11 cellular contexts compared by ENCODE assay signal in the genomic region with DNA sequence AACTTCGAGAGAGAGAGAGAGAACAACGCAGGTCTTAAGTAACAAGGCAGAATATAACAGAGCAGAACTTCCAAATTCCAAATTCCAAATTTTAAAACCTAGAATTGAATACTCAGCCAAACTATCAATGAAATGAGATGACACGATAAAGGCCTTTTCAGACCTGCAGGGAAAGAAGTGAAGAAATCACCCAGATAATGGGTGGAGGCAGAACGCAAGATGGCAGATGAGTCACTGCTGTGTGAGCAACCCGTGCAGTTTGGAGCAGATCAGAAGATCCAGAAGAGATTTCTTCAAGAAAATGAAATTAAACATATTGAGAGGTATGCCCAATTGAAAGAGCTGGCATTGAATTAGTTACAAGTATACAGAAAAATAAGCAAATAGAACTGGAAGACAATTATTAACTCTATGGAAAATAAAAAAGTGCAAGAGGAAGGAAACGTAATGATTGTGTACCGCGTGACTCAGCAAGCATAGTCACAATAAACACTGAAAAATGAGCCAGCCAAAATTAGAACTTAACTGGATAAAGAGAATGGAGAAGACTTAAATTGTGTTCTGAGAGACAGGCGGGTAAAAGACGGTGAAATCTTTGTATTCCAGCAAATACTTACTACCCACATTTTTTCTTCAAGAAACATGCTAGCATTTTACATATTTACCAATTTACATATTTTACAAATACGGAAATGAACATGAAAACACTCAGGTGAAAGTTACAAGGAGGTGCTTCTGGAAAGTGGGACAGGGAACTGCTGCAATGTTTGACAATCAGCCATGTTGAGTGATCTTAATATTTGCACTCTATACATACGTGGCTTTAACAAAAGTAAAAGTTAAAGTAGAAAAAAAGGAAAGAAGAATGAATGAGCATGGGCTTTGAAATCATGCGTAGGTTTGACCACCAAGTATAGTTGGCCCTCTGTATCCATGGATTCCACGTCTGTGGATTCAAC.
DNase-seq lines count a peak whose midpoint lies in the region; ATAC-seq and TF ChIP-seq lines count a peak whose summit lies in the region.
"Had no signal": no experiment of that assay in that cellular context is flagged by ENCODE, and none has a peak within 500 bp of the region (broad histone marks: within the 10 kb centered on the region; RNA-seq: fewer than 3 reads in every experiment).

No MANE protein-coding gene starts in this region.

- peak overlapping the region in 8 of 11 experiments; percentile 7 to 73 (median 57); a peak in 14 of 22 replicates for H3K4me2 ChIP-seq in BLaER1 treated with 17β-estradiol and CSF1 and Interleukin-3, amounts not matched to agents 10 nM and 100 nM

- no peak overlapping the region for H3K4me3 Mint-ChIP-seq in type B pancreatic cell

- peaks cover 3% of the 10 kb centered on the region for H3K27me3 Mint-ChIP-seq in type B pancreatic cell

- H3K27me3 ChIP-seq in BLaER1 treated with 17β-estradiol and CSF1 and Interleukin-3, amounts not matched to agents 10 nM and 100 nM: no peaks in the 10 kb centered on the region
- no peaks in the 10 kb centered on the region for H3K27me3 ChIP-seq in mononuclear cell (ENCODE audit: insufficient read depth, low read length)
- H3K27me3 ChIP-seq: pancreas had no signal

- no peaks in the 10 kb centered on the region for H3K36me3 Mint-ChIP-seq in type B pancreatic cell

- H3K36me3 ChIP-seq in BLaER1 treated with 17β-estradiol and CSF1 and Interleukin-3, amounts not matched to agents 10 nM and 100 nM: no peaks in the 10 kb centered on the region
- H3K36me3 ChIP-seq: pancreas had no signal

- TF ChIP-seq CTCF in NB4 (IDR thresholded peaks at IDR 0.05; ENCODE audit: low read depth, low read length): no peak
- no peak for TF ChIP-seq CTCF in cardiac fibroblast (IDR thresholded peaks at IDR 0.05; ENCODE audit: low read depth, low read length)
- TF ChIP-seq CTCF in type B pancreatic cell (conservative IDR thresholded peaks at IDR 0.05): no peak

- no peak overlapping the region for H3K27ac Mint-ChIP-seq in type B pancreatic cell

- H3K9me3 ChIP-seq in BLaER1 treated with 17β-estradiol and CSF1 and Interleukin-3, amounts not matched to agents 10 nM and 100 nM (replicated peaks in 1 of 11): peaks cover 12 to 34% (median 19%) of the 10 kb centered on the region in 11 experiments; a peak in 20 of 22 replicates
- H3K9me3 ChIP-seq in mononuclear cell (ENCODE audit: low read depth, low read length): no peaks in the 10 kb centered on the region
- H3K9me3 ChIP-seq: pancreas had no signal

- H3K27ac ChIP-seq in BLaER1 treated with 17β-estradiol and CSF1 and Interleukin-3, amounts not matched to agents 10 nM and 100 nM: peak overlapping the region in 8 of 11 experiments; percentile 4 to 79 (median 68); a peak in 13 of 22 replicates
- H3K27ac ChIP-seq: pancreas had no signal

- TF ChIP-seq POLR2A in NB4 (IDR thresholded peaks at IDR 0.05; ENCODE audit: extremely low read depth, insufficient read length): no peak

- H3K9ac ChIP-seq in BLaER1 treated with 17β-estradiol and CSF1 and Interleukin-3, amounts not matched to agents 10 nM and 100 nM: peak overlapping the region in 5 of 11 experiments; percentile 31 to 65 (median 56); a peak in 9 of 22 replicates

- H3K4me1 Mint-ChIP-seq in type B pancreatic cell (ENCODE audit: unreplicated experiment): no peaks in the 10 kb centered on the region

- DNase-seq in NB4 (ENCODE audit: low read depth) (peak; percentile 88), cardiac fibroblast (ENCODE audit: low read depth in 2 of 2) (peak; percentile 71 to 89), globus pallidus (ENCODE audit: low spot score) (no peak), type B pancreatic cell (ENCODE audit: extremely low spot score, unreplicated experiment) (no peak)
- no peak for DNase-seq in stimulated activated CD4-positive, alpha-beta T cell treated with anti-CD3 and anti-CD28 coated beads, Interleukin-12 subunit alpha, Interleukin-12 subunit beta, amount 100 ng/mL, for 4 hours
- DNase-seq: activated CD4-positive, alpha-beta T cell treated with anti-CD3 and anti-CD28 coated beads, Interleukin-2, amount 50 U/mL, for 48 hours; pancreas; stimulated activated naive CD4-positive, alpha-beta T cell treated with Interleukin-2 at 50 U/mL for 16 hours had no signal

- no peak for ATAC-seq in HG03097 (IDR thresholded peaks at IDR 0.05; ENCODE audit: low FRiP score, unreplicated experiment)

- peak overlapping the region in 3 of 10 experiments; percentile 17 to 33 (median 31); a peak in 3 of 20 replicates for H3K4me3 ChIP-seq in BLaER1 treated with 17β-estradiol and CSF1 and Interleukin-3, amounts not matched to agents 10 nM and 100 nM
- H3K4me3 ChIP-seq in NB4 (ENCODE audit: low read depth, low read length): peak overlapping the region; percentile 59
- H3K4me3 ChIP-seq in cardiac fibroblast (replicated peaks in 1 of 2; ENCODE audit: low read depth in 2 of 2, low read length in 2 of 2): peak overlapping the region in 1 of 2 donors; percentile 27
- peak overlapping the region; percentile 2 for H3K4me3 ChIP-seq in mononuclear cell (ENCODE audit: low read length)
- H3K4me3 ChIP-seq: pancreas had no signal

- H4K20me1 ChIP-seq in BLaER1 treated with 17β-estradiol and CSF1 and Interleukin-3, amounts not matched to agents 10 nM and 100 nM: no peaks in the 10 kb centered on the region

- no peaks in the 10 kb centered on the region for H3K9me3 Mint-ChIP-seq in type B pancreatic cell

- peaks cover 0 to 29% (median 15%) of the 10 kb centered on the region in 10 experiments; a peak in 13 of 20 replicates for H3K4me1 ChIP-seq in BLaER1 treated with 17β-estradiol and CSF1 and Interleukin-3, amounts not matched to agents 10 nM and 100 nM
- peaks cover 22% of the 10 kb centered on the region for H3K4me1 ChIP-seq in mononuclear cell (ENCODE audit: insufficient read depth, low read length)
- H3K4me1 ChIP-seq: pancreas had no signal

Comparison
In these comparisons a context has a peak if more than half of its experiments do, and no peak if none do; other contexts are left out.
1. DNase-seq: peak in NB4 (single experiment) and cardiac fibroblast (2 of 2); none in globus pallidus (single experiment), type B pancreatic cell (single experiment) and stimulated activated CD4-positive, alpha-beta T cell treated with anti-CD3 and anti-CD28 coated beads, Interleukin-12 subunit alpha, Interleukin-12 subunit beta, amount 100 ng/mL, for 4 hours (single experiment).